ENCODE assay signal across 9 cellular contexts in genomic region chr1:8987881-8988617, GRCh38. TPM values are rescaled to one million over a fixed set of nuclear protein-coding genes. Genes with fewer than 3 reads are reported as not detected.
A peak's percentile ranks its signal among the peaks of the same experiment; 100 is the strongest.
DNase-seq lines count a peak whose midpoint lies in the region; ATAC-seq and TF ChIP-seq lines count a peak whose summit lies in the region.
"Had no signal": no experiment of that assay in that cellular context is flagged by ENCODE, and none has a peak within 500 bp of the region (broad histone marks: within the 10 kb centered on the region; RNA-seq: fewer than 3 reads in every experiment).

No MANE protein-coding gene starts in this region.

- peak; percentile 100 for TF ChIP-seq CTCF in OCI-LY7 (conservative IDR thresholded peaks at IDR 0.05; ENCODE audit: low read length)
- TF ChIP-seq CTCF in fibroblast of pulmonary artery (IDR thresholded peaks at IDR 0.05; ENCODE audit: low read length, missing control alignments), result peak; percentile 96
- TF ChIP-seq CTCF in tibial artery (IDR thresholded peaks at IDR 0.05), result peak; percentile 86 to 94

- H4K20me1 ChIP-seq in OCI-LY7 (ENCODE audit: insufficient read depth, low read length), result no peaks in the 10 kb centered on the region

- H2BK120ac ChIP-seq in neuronal stem cell (ENCODE audit: low read depth, low read length), result no peak overlapping the region

- H3K36me3 ChIP-seq in OCI-LY7 (ENCODE audit: insufficient read depth, low read length), result no peaks in the 10 kb centered on the region
- H3K36me3 ChIP-seq in neuronal stem cell (replicated peaks in 1 of 2; ENCODE audit: control insufficient read depth in 2 of 2, insufficient read depth in 2 of 2, low read length in 2 of 2), result no peaks in the 10 kb centered on the region
- H3K36me3 ChIP-seq in tibial artery, result no peaks in the 10 kb centered on the region

- BruUV-seq in OCI-LY7 (replicated peaks; lab: Mats Ljungman, UMichigan), result no TSS peak

- H3K79me2 ChIP-seq in OCI-LY7 (ENCODE audit: insufficient read depth, low read depth, low read length), result no peaks in the 10 kb centered on the region

- H3K9me3 ChIP-seq in OCI-LY7 (ENCODE audit: low read length) (no peaks in the 10 kb centered on the region), neuronal stem cell (replicated peaks in 1 of 2; ENCODE audit: control insufficient read depth in 2 of 2, insufficient read depth in 1 of 2, low read depth in 1 of 2, low read length in 2 of 2) (no peaks in the 10 kb centered on the region), tibial artery (no peaks in the 10 kb centered on the region)

- no peaks in the 10 kb centered on the region for H3K79me1 ChIP-seq in neuronal stem cell (ENCODE audit: low read depth, low read length)

- ATAC-seq in GM18861 (IDR thresholded peaks at IDR 0.05; ENCODE audit: unreplicated experiment), result no peak

- WGBS in neuronal stem cell (ENCODE audit: extremely low coverage in 2 of 2, insufficient read length in 2 of 2, insufficient replicate concordance in 1 of 2), 2 donors, result no CpG with 5 or more reads among the region's 9 CpGs

- H4K8ac ChIP-seq in neuronal stem cell (ENCODE audit: low read depth, low read length), result no peak overlapping the region

- H2BK15ac ChIP-seq in neuronal stem cell (ENCODE audit: low read length), result peak overlapping the region; percentile 82

- peak overlapping the region; percentile 80 for H2BK5ac ChIP-seq in neuronal stem cell (ENCODE audit: low read length)

- CTCF ChIA-PET in OCI-LY7 (lab: Charles Lee; ENCODE audit: unreplicated experiment), result interaction anchor here (1.2 kb wide), 1 partner anchor 25 kb away, joined by 6 read pairs; no protein-coding TSS in a partner anchor

- intact Hi-C loops in OCI-LY7 (cut with micrococcal nuclease; ENCODE audit: unreplicated experiment), result loop anchor here (1.0 kb wide), 3 partner anchors 17 to 70 kb away; no protein-coding TSS in a partner anchor
- intact Hi-C loops in tibial artery (cut with DNase I; ENCODE audit: low total_unique reads), result loop anchor here (2.0 to 5.0 kb wide), 2 partner anchors 71 to 129 kb away; no protein-coding TSS in a partner anchor

- H2AK5ac ChIP-seq in neuronal stem cell (ENCODE audit: low read depth, low read length), result peak overlapping the region; percentile 95

- H3K4me1 ChIP-seq in OCI-LY7 (ENCODE audit: insufficient read depth, low read length, poor library complexity, severe bottlenecking), result peaks cover 29% of the 10 kb centered on the region
- H3K4me1 ChIP-seq in neuronal stem cell (ENCODE audit: control insufficient read depth in 2 of 2, insufficient read depth in 1 of 2, low read depth in 1 of 2, low read length in 2 of 2), result no peaks in the 10 kb centered on the region
- H3K4me1 ChIP-seq in tibial artery, result peaks cover 0 to 26% (median 12%) of the 10 kb centered on the region in 4 donors

- no peaks in the 10 kb centered on the region for H3K27me3 ChIP-seq in neuronal stem cell (ENCODE audit: control insufficient read depth in 3 of 3, insufficient read depth in 3 of 3, low read depth in 1 of 3, low read length in 3 of 3)
- no peaks in the 10 kb centered on the region for H3K27me3 ChIP-seq in tibial artery

- H4K91ac ChIP-seq in neuronal stem cell (ENCODE audit: low read depth, low read length, poor library complexity), result no peak overlapping the region

- no peak overlapping the region for H3K23ac ChIP-seq in neuronal stem cell (ENCODE audit: low read depth, low read length, poor library complexity)

- peak overlapping the region; percentile 60 for H3K18ac ChIP-seq in neuronal stem cell (ENCODE audit: low read length)

- no peaks in the 10 kb centered on the region for H3K9me2 ChIP-seq in OCI-LY7 (ENCODE audit: insufficient read depth, low read length)

- peak overlapping the region; percentile 98 for H2AFZ ChIP-seq in OCI-LY7 (ENCODE audit: low read length)
- H2AFZ ChIP-seq in neuronal stem cell (ENCODE audit: low read length), result peak overlapping the region; percentile 82

- no peak overlapping the region for H2BK12ac ChIP-seq in neuronal stem cell (ENCODE audit: low read length)

- H3K4me2 ChIP-seq in OCI-LY7 (ENCODE audit: low read length) (peak overlapping the region; percentile 54), neuronal stem cell (ENCODE audit: insufficient read depth, low read length, poor library complexity, severe bottlenecking) (no peak overlapping the region)

- H3K4ac ChIP-seq in neuronal stem cell (ENCODE audit: low read length), result peak overlapping the region; percentile 8

- no peak overlapping the region for H3K14ac ChIP-seq in neuronal stem cell (ENCODE audit: low read length)

- no peak overlapping the region for H3K9ac ChIP-seq in neuronal stem cell (ENCODE audit: low read depth, low read length, poor library complexity)

- POLR2A ChIA-PET in OCI-LY7 (lab: Charles Lee), result interaction anchor here (0.7 to 1.7 kb wide), 2 partner anchors 16 to 105 kb away, joined by 3 to 10 read pairs; no protein-coding TSS in a partner anchor

- no peak overlapping the region for H3K4me3 ChIP-seq in OCI-LY7 (ENCODE audit: low read depth, low read length, poor library complexity, severe bottlenecking)
- H3K4me3 ChIP-seq in fibroblast of pulmonary artery (replicated peaks; ENCODE audit: low read depth, low read length), result no peak overlapping the region
- H3K4me3 ChIP-seq in neuronal stem cell (ENCODE audit: low read length in 2 of 2), result no peak overlapping the region
- H3K4me3 ChIP-seq in tibial artery, result no peak overlapping the region
- H3K4me3 ChIP-seq: skin epidermis had no signal

- peak; percentile 47 for DNase-seq in NK-92 treated with Interleukin-12 subunit alpha and Interleukin-12 subunit beta, amount 100 ng/mL, for 24 hours (lab: John Stamatoyannopoulos, UW)
- DNase-seq in NK-92 (lab: John Stamatoyannopoulos, UW; ENCODE audit: unreplicated experiment) (no peak), OCI-LY7 (ENCODE audit: low spot score) (peak; percentile 75), activated T-helper 1 cell treated with Interleukin-2 at 50 U/mL for 16 hours (ENCODE audit: low read depth) (peak; percentile 47), fibroblast of pulmonary artery (ENCODE audit: low read depth) (peak; percentile 52), neuronal stem cell (ENCODE audit: low spot score) (peak; percentile 44), tibial artery (peak in 1 of 2 donors; percentile 72)

- H3K27ac ChIP-seq in OCI-LY7 (ENCODE audit: low read depth, low read length, poor library complexity, severe bottlenecking), result peak overlapping the region; percentile 81
- H3K27ac ChIP-seq in neuronal stem cell (replicated peaks; ENCODE audit: low read length), result no peak overlapping the region
- peak overlapping the region in 1 of 2 donors; percentile 38 for H3K27ac ChIP-seq in tibial artery

RNA-seq across cellular contexts. Expression of gene SLC2A7, which starts 38.2 kb away (rescaled TPM):
- total RNA-seq in OCI-LY7 (2014; rRNA removed; shearing (Covaris generic)), result 0.15 TPM in 1 of 2 replicates, not detected in the other
- not detected in 2 replicates for total RNA-seq in OCI-LY7 (2022)
- polyA plus RNA-seq in neuronal stem cell (2013, experiment 1 of 2), result not detected
- not detected for polyA plus RNA-seq in neuronal stem cell (2013, experiment 2 of 2)

RNA-seq across cellular contexts. Expression of gene CA6, which starts 42.4 kb away (rescaled TPM):
- not detected in 2 replicates for total RNA-seq in OCI-LY7 (2014; rRNA removed; shearing (Covaris generic))
- not detected in 2 replicates for total RNA-seq in OCI-LY7 (2022)
- not detected for polyA plus RNA-seq in neuronal stem cell (2013, experiment 1 of 2)
- not detected for polyA plus RNA-seq in neuronal stem cell (2013, experiment 2 of 2)
